In the genomic region with DNA sequence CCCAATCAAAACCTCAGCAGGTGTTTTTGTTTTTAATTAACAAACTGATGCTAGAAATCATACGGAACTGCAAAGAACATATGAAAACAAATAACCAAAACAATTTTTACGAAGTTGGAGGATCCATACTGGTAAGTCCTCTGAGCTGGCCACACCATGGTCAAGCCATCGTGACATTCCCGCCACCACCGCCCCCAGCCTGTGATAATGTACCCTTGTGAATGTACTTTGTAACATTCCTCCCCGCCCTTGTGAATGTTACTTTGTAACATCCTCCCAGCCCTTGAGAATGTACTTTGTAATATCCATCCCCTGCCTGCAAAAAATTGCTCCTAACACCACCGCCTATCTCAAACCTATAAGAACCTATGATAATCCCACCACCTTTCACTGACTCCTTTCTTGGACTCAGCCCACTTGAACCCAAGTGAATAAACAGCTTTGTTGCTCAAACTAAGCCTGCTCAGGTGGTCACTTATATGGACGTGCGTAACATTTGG, we compare ENCODE assay signal across 15 cellular contexts.
DNase-seq lines count a peak whose midpoint lies in the region; ATAC-seq and TF ChIP-seq lines count a peak whose summit lies in the region.
"Had no signal": no experiment of that assay in that cellular context is flagged by ENCODE, and none has a peak within 500 bp of the region (broad histone marks: within the 10 kb centered on the region; RNA-seq: fewer than 3 reads in every experiment).

No MANE protein-coding gene starts in this region.

- no peaks in the 10 kb centered on the region for H3K4me1 ChIP-seq in CD8-positive, alpha-beta T cell (ENCODE audit: insufficient read depth, low read length)
- H3K4me1 ChIP-seq in HEK293 (ENCODE audit: control insufficient read depth, insufficient read depth, low read length) (no peaks in the 10 kb centered on the region), body of pancreas (no peaks in the 10 kb centered on the region)

- 93 to 97% methylated on average over 9 of the region's 9 CpGs for WGBS in body of pancreas, 2 donors

- POLR2A ChIA-PET in CD8-positive, alpha-beta T cell (lab: Charles Lee): no interaction called here
- POLR2A ChIA-PET in HEK293 (lab: Yijun Ruan, JAX): no interaction called here

- H3K9me3 Mint-ChIP-seq in CD8-positive, alpha-beta T cell: peaks cover 7% of the 10 kb centered on the region
- H3K9me3 Mint-ChIP-seq in naive B cell: peaks cover 0 to 11% (median 0%) of the 10 kb centered on the region in 7 donors
- H3K9me3 Mint-ChIP-seq: CD4-positive, alpha-beta T cell had no signal

- H3K27me3 ChIP-seq in CD8-positive, alpha-beta T cell (ENCODE audit: insufficient read depth, low read length): no peaks in the 10 kb centered on the region
- no peaks in the 10 kb centered on the region for H3K27me3 ChIP-seq in body of pancreas

- H3K27me3 Mint-ChIP-seq in CD8-positive, alpha-beta T cell (ENCODE audit: low read depth): no peaks in the 10 kb centered on the region
- H3K27me3 Mint-ChIP-seq in naive B cell: no peaks in the 10 kb centered on the region
- H3K27me3 Mint-ChIP-seq: CD4-positive, alpha-beta T cell had no signal

- H3K27ac Mint-ChIP-seq in CD8-positive, alpha-beta T cell: peak overlapping the region; percentile 6
- peak overlapping the region in 4 of 6 donors; percentile 4 to 70 (median 12) for H3K27ac Mint-ChIP-seq in naive B cell
- H3K27ac Mint-ChIP-seq: CD4-positive, alpha-beta T cell; H9 had no signal

- no peak overlapping the region for H3K4me3 Mint-ChIP-seq in CD8-positive, alpha-beta T cell
- H3K4me3 Mint-ChIP-seq in naive B cell: no peak overlapping the region
- H3K4me3 Mint-ChIP-seq: CD4-positive, alpha-beta T cell; H9 had no signal

- peaks cover 48% of the 10 kb centered on the region for H3K4me1 Mint-ChIP-seq in CD8-positive, alpha-beta T cell (ENCODE audit: low read depth)
- H3K4me1 Mint-ChIP-seq in naive B cell: peaks cover 29 to 46% (median 32%) of the 10 kb centered on the region in 3 donors

- H3K4me3 ChIP-seq in CD8-positive, alpha-beta T cell (ENCODE audit: low read depth, low read length): no peak overlapping the region
- H3K4me3 ChIP-seq in HEK293 (ENCODE audit: low read depth, low read length) (no peak overlapping the region), body of pancreas (no peak overlapping the region)

- CTCF ChIA-PET in CD8-positive, alpha-beta T cell (lab: Charles Lee): no interaction called here
- CTCF ChIA-PET in HEK293 (lab: Yijun Ruan, JAX): interaction anchor here (1.1 kb wide), 1 partner anchor 17 kb away, joined by 3 read pairs; no protein-coding TSS in a partner anchor

- TF ChIP-seq POLR2A in body of pancreas (IDR thresholded peaks at IDR 0.05): no peak

- H3K36me3 ChIP-seq in CD8-positive, alpha-beta T cell (ENCODE audit: insufficient read depth, low read length): no peaks in the 10 kb centered on the region
- no peaks in the 10 kb centered on the region for H3K36me3 ChIP-seq in HEK293 (ENCODE audit: control insufficient read depth in 2 of 2, insufficient read depth in 1 of 2, low read length in 2 of 2)
- H3K36me3 ChIP-seq in body of pancreas (replicated peaks in 1 of 2; ENCODE audit: insufficient read depth in 1 of 2, low read depth in 2 of 2): no peaks in the 10 kb centered on the region

- peaks cover 10% of the 10 kb centered on the region for H3K36me3 Mint-ChIP-seq in CD8-positive, alpha-beta T cell
- peaks cover 16 to 17% of the 10 kb centered on the region in 2 donors for H3K36me3 Mint-ChIP-seq in naive B cell

- no peak overlapping the region for H3K27ac ChIP-seq in CD8-positive, alpha-beta T cell (ENCODE audit: low read depth, low read length)
- no peak overlapping the region for H3K27ac ChIP-seq in HEK293 (ENCODE audit: extremely low read depth, low read depth, low read length)
- H3K27ac ChIP-seq in body of pancreas: no peak overlapping the region
- H3K27ac ChIP-seq: C4-2B had no signal

- no peaks in the 10 kb centered on the region for H3K9me3 ChIP-seq in CD8-positive, alpha-beta T cell (ENCODE audit: low read length)
- H3K9me3 ChIP-seq in HEK293 (ENCODE audit: control insufficient read depth, insufficient read depth, low read depth, low read length) (no peaks in the 10 kb centered on the region), body of pancreas (no peaks in the 10 kb centered on the region)

- DNase-seq in CD8-positive, alpha-beta T cell: no peak
- DNase-seq in naive B cell (no peak), body of pancreas (no peak), DMS53 treated with DMSO at 0.1 percent for 48 hours (lab: John Stamatoyannopoulos, UW; ENCODE audit: unreplicated experiment) (no peak)
- no peak for DNase-seq in activated CD4-positive, CD25-positive, alpha-beta regulatory T cell (lab: John Stamatoyannopoulos, UW)
- DNase-seq: ACHN; CD4-positive, alpha-beta T cell; DMS153; DMS79 treated with DMSO at 0.1 percent for 48 hours; GF-D8; H9; IMR-90; KBM-7 had no signal

- intact Hi-C loops in CD8-positive, alpha-beta T cell (cut with DNase I, micrococcal nuclease): no loop called here
- intact Hi-C loops in body of pancreas (cut with DNase I): no loop called here

- no peak for TF ChIP-seq CTCF in CD8-positive, alpha-beta T cell (IDR thresholded peaks at IDR 0.05)
- TF ChIP-seq CTCF in HEK293 (tag by site-specific recombination; IDR thresholded peaks at IDR 0.05) (no peak), body of pancreas (IDR thresholded peaks at IDR 0.05) (no peak)

- ATAC-seq in CD8-positive, alpha-beta T cell: no peak
- ATAC-seq in naive B cell (ENCODE audit: low read depth in 2 of 2) (no peak), body of pancreas (no peak)

TF ChIP-seq in HEK293, 187 proteins besides CTCF, POLR2A, EP300 and RAD21:
- TF ChIP-seq ZNF138 (tag by site-specific recombination; IDR thresholded peaks at IDR 0.05; ENCODE audit: borderline replicate concordance): no peak
- TF ChIP-seq ZNF530 (tag by site-specific recombination; IDR thresholded peaks at IDR 0.05; ENCODE audit: low read depth): no peak
- TF ChIP-seq SETDB1 (IDR thresholded peaks at IDR 0.05; ENCODE audit: insufficient read length, low read length): peak; percentile 29
- TF ChIP-seq, protein P1, sequence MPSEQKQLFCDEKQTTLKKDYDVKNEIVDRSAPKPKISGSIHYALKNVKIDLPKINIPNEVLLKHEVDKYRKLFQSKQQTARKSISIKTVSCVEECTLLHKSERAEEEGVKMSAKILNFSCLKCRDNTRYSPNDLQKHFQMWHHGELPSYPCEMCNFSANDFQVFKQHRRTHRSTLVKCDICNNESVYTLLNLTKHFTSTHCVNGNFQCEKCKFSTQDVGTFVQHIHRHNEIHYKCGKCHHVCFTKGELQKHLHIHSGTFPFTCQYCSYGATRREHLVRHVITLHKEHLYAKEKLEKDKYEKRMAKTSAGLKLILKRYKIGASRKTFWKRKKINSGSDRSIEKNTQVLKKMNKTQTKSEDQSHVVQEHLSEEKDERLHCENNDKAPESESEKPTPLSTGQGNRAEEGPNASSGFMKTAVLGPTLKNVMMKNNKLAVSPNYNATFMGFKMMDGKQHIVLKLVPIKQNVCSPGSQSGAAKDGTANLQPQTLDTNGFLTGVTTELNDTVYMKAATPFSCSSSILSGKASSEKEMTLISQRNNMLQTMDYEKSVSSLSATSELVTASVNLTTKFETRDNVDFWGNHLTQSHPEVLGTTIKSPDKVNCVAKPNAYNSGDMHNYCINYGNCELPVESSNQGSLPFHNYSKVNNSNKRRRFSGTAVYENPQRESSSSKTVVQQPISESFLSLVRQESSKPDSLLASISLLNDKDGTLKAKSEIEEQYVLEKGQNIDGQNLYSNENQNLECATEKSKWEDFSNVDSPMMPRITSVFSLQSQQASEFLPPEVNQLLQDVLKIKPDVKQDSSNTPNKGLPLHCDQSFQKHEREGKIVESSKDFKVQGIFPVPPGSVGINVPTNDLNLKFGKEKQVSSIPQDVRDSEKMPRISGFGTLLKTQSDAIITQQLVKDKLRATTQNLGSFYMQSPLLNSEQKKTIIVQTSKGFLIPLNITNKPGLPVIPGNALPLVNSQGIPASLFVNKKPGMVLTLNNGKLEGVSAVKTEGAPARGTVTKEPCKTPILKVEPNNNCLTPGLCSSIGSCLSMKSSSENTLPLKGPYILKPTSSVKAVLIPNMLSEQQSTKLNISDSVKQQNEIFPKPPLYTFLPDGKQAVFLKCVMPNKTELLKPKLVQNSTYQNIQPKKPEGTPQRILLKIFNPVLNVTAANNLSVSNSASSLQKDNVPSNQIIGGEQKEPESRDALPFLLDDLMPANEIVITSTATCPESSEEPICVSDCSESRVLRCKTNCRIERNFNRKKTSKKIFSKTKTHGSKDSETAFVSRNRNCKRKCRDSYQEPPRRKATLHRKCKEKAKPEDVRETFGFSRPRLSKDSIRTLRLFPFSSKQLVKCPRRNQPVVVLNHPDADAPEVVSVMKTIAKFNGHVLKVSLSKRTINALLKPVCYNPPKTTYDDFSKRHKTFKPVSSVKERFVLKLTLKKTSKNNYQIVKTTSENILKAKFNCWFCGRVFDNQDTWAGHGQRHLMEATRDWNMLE (tag by site-specific recombination; conservative IDR thresholded peaks at IDR 0.05; ENCODE audit: low read depth): no peak
TF ChIP-seq in HEK293: peak in this region for 1.
